8 cellular contexts compared by ENCODE assay signal in genomic region chr10:15097011-15097812, GRCh38. TPM values are rescaled to one million over a fixed set of nuclear protein-coding genes. Genes with fewer than 3 reads are reported as not detected.
DNase-seq lines count a peak whose midpoint lies in the region; ATAC-seq, FAIRE-seq and TF ChIP-seq lines count a peak whose summit lies in the region.

RPP38 (plus strand) TSS chr10:15097355; CDS start chr10:15103315, 5,960 bp downstream.

- POLR2A ChIA-PET in WTC11 (lab: Charles Lee) = interaction anchor here (1.0 to 1.1 kb wide), 2 partner anchors 9 to 71 kb away, joined by 3 to 4 read pairs; partner anchors contain the start of gene NMT2

- DNase-seq in AG08396 (ENCODE audit: low spot score) (peak; percentile 100), NCI-H2227 (lab: John Stamatoyannopoulos, UW; ENCODE audit: unreplicated experiment) (peak; percentile 94), WTC11 (ENCODE audit: low spot score) (peak; percentile 97), bronchial epithelial cell (ENCODE audit: low read depth) (peak; percentile 78), immature natural killer cell (peak; percentile 96 to 97 (median 97)), smooth muscle cell (lab: John Stamatoyannopoulos, UW; ENCODE audit: unreplicated experiment) (peak; percentile 97)

- H3K4me1 ChIP-seq in smooth muscle cell (ENCODE audit: low read depth) = no peaks in the 10 kb centered on the region

- H3K4me2 ChIP-seq in smooth muscle cell = peak within 1 kb of the TSS; percentile 87

- H3K36me3 ChIP-seq in bronchial epithelial cell (ENCODE audit: control insufficient read depth, insufficient read depth, low read length) = peaks cover 4% of the 10 kb centered on the region
- H3K36me3 ChIP-seq in smooth muscle cell (ENCODE audit: low read depth) = no peaks in the 10 kb centered on the region

- peaks cover 4% of the 10 kb centered on the region; the same call in 1 of the 2 replicates for H3K27me3 Mint-ChIP-seq in WTC11 (ENCODE audit: low read depth)
- peaks cover 16 to 20% (median 17%) of the 10 kb centered on the region in 3 donors for H3K27me3 Mint-ChIP-seq in immature natural killer cell (ENCODE audit: low read depth in 3 of 3)

- TF ChIP-seq CTCF in WTC11 (IDR thresholded peaks at IDR 0.05) (no peak), bronchial epithelial cell (IDR thresholded peaks at IDR 0.05; ENCODE audit: insufficient read depth, low read length, severe bottlenecking) (no peak), smooth muscle cell (IDR thresholded peaks at IDR 0.05; ENCODE audit: borderline replicate concordance, insufficient read depth, poor library complexity, severe bottlenecking) (no peak)

- CTCF ChIA-PET in WTC11 (lab: Charles Lee) = interaction anchor here (0.5 to 1.4 kb wide), 4 partner anchors 9 to 144 kb away, joined by 3 to 7 read pairs (median 4); no protein-coding TSS in a partner anchor

- H3K9me3 ChIP-seq in smooth muscle cell (replicated peaks; ENCODE audit: low read depth) = no peaks in the 10 kb centered on the region

- H3K36me3 Mint-ChIP-seq in WTC11 (peaks cover 5% of the 10 kb centered on the region), immature natural killer cell (peaks cover 0 to 10% (median 0%) of the 10 kb centered on the region in 3 donors)

- peak within 1 kb of the TSS; percentile 95 for H3K27ac ChIP-seq in smooth muscle cell (ENCODE audit: low read depth)

- H3K79me2 ChIP-seq in smooth muscle cell (ENCODE audit: low read depth) = peaks cover 38% of the 10 kb centered on the region

- peak within 1 kb of the TSS; percentile 82 for H2AFZ ChIP-seq in smooth muscle cell (ENCODE audit: low read depth)

- H3K9me3 Mint-ChIP-seq in WTC11 (no peaks in the 10 kb centered on the region), immature natural killer cell (no peaks in the 10 kb centered on the region)

- H4K20me1 ChIP-seq in smooth muscle cell (ENCODE audit: low read depth) = peaks cover 26% of the 10 kb centered on the region

- ATAC-seq in GM18909 (IDR thresholded peaks at IDR 0.05; ENCODE audit: poor library complexity, unreplicated experiment) (peak; percentile 88), HG03159 (IDR thresholded peaks at IDR 0.05; ENCODE audit: unreplicated experiment) (peak; percentile 77), WTC11 (peak; percentile 93)

- peak within 1 kb of the TSS; percentile 100 for H3K4me3 Mint-ChIP-seq in WTC11
- peak within 1 kb of the TSS; percentile 94 to 99 (median 97) for H3K4me3 Mint-ChIP-seq in immature natural killer cell

- H3K9ac ChIP-seq in smooth muscle cell (ENCODE audit: low read depth) = peak within 1 kb of the TSS; percentile 96

- no peaks in the 10 kb centered on the region for H3K27me3 ChIP-seq in bronchial epithelial cell (ENCODE audit: control insufficient read depth, insufficient read depth, low read length)
- H3K27me3 ChIP-seq in smooth muscle cell (ENCODE audit: low read depth) = no peaks in the 10 kb centered on the region

- no peak for FAIRE-seq in bronchial epithelial cell (lab: Jason Lieb, UNC)

- peak within 1 kb of the TSS; percentile 93 for H3K4me3 ChIP-seq in bronchial epithelial cell (ENCODE audit: low read depth, low read length)
- peak within 1 kb of the TSS; percentile 63 for H3K4me3 ChIP-seq in smooth muscle cell

- H3F3A ChIP-seq in smooth muscle cell (ENCODE audit: low read depth) = no peaks in the 10 kb centered on the region

- H3K4me1 Mint-ChIP-seq in WTC11 = peaks cover 10% of the 10 kb centered on the region
- peaks cover 32 to 43% of the 10 kb centered on the region in 2 donors for H3K4me1 Mint-ChIP-seq in immature natural killer cell

- H3K27ac Mint-ChIP-seq in WTC11 (peak within 1 kb of the TSS; percentile 99), immature natural killer cell (peak within 1 kb of the TSS; percentile 91 to 100 (median 98))

- WGBS in smooth muscle cell (ENCODE audit: low lambda C conversion rate) = under 1% methylated on average over 82 of the region's 84 CpGs

TF ChIP-seq in WTC11, 78 proteins besides CTCF, POLR2A, EP300 and RAD21 (continues in another document):
- TF ChIP-seq RELA (CRISPR knock-in tag; IDR thresholded peaks at IDR 0.05; ENCODE audit: borderline replicate concordance) (peak; percentile 63; the same call in 1 of the 2 replicates), ZNF396 (CRISPR knock-in tag; IDR thresholded peaks at IDR 0.05; ENCODE audit: borderline replicate concordance) (no peak), ZBTB43 (CRISPR knock-in tag; IDR thresholded peaks at IDR 0.05) (peak; percentile 73), IRF1 (CRISPR knock-in tag; IDR thresholded peaks at IDR 0.05) (peak; percentile 20), TEAD1 (CRISPR knock-in tag; IDR thresholded peaks at IDR 0.05) (0 out of 2 replicates have a peak, but pooled peaks have one; percentile 59), ETV6 (CRISPR knock-in tag; IDR thresholded peaks at IDR 0.05) (peak; percentile 41; the same call in 1 of the 2 replicates), PRDM15 (CRISPR knock-in tag; IDR thresholded peaks at IDR 0.05) (peak; percentile 75), MAX (CRISPR knock-in tag; IDR thresholded peaks at IDR 0.05) (peak; percentile 88), TCF7 (CRISPR knock-in tag; IDR thresholded peaks at IDR 0.05; ENCODE audit: low read depth) (0 out of 2 replicates have a peak, but pooled peaks have one; percentile 37), ZNF232 (CRISPR knock-in tag; IDR thresholded peaks at IDR 0.05) (0 out of 2 replicates have a peak, but pooled peaks have one; percentile 57), MYBL2 (CRISPR knock-in tag; IDR thresholded peaks at IDR 0.05) (peak; percentile 88), RORB (CRISPR knock-in tag; IDR thresholded peaks at IDR 0.05) (no peak), KAT7 (CRISPR knock-in tag; IDR thresholded peaks at IDR 0.05; ENCODE audit: borderline replicate concordance) (0 out of 2 replicates have a peak, but pooled peaks have one; percentile 79), NR1H2 (CRISPR knock-in tag; IDR thresholded peaks at IDR 0.05) (0 out of 2 replicates have a peak, but pooled peaks have one; percentile 25), TP53 (CRISPR knock-in tag; IDR thresholded peaks at IDR 0.05) (peak; percentile 73; the same call in 1 of the 2 replicates), JUN (CRISPR knock-in tag; IDR thresholded peaks at IDR 0.05) (no peak), MXD4 (CRISPR knock-in tag; IDR thresholded peaks at IDR 0.05; ENCODE audit: borderline replicate concordance) (no peak), ESRRA (CRISPR knock-in tag; IDR thresholded peaks at IDR 0.05; ENCODE audit: borderline replicate concordance) (peak; percentile 76; the same call in 1 of the 2 replicates)

RNA-seq across cellular contexts. Expression of gene RPP38, which starts in this region (rescaled TPM):
- total RNA-seq in WTC11 (2021) = 18.5 to 20.9 TPM (median 20.1 TPM) in 3 replicates
- 10.3 and 18.4 TPM in 2 replicates for total RNA-seq in bronchial epithelial cell
- 10 to 100 TPM; 20.6 to 24.3 (median 22.2) TPM for polyA plus RNA-seq in immature natural killer cell
- 11.5 and 12.3 TPM in 2 replicates for total RNA-seq in smooth muscle cell
- polyA plus RNA-seq in smooth muscle cell = 18.0 and 23.2 TPM in 2 replicates

Comparison
In these comparisons a context has a peak if more than half of its experiments do, and no peak if none do; other contexts are left out.
1. Peak in every context shown above with its lines: DNase-seq, ATAC-seq, H3K4me3 ChIP-seq and H3K27ac ChIP-seq.